In genomic region chr6:52152070-52152423, GRCh38 we compare ENCODE assay signal across 26 cellular contexts. TPM values are rescaled to one million over a fixed set of nuclear protein-coding genes. Genes with fewer than 3 reads are reported as not detected.
"Had no signal": no experiment of that assay in that cellular context is flagged by ENCODE, and none has a peak within 500 bp of the region (broad histone marks: within the 10 kb centered on the region; RNA-seq: fewer than 3 reads in every experiment).

No MANE protein-coding gene starts in this region.

- H3K4me3 Mint-ChIP-seq: dendritic cell treated with granulocyte-macrophage colony-stimulating factor and Interleukin-4, amounts not matched to agents 40 ng/mL and 50 ng/mL, for 4 days; immature natural killer cell; naive thymus-derived CD4-positive, alpha-beta T cell; nephron progenitor cell; stimulated activated effector memory CD8-positive, alpha-beta T cell treated with anti-CD3 and anti-CD28 coated beads, Interleukin-12 subunit alpha, Interleukin-12 subunit beta, amount 100 ng/mL, for 72 hours; stimulated activated naive CD8-positive, alpha-beta T cell treated with anti-CD3 and anti-CD28 coated beads, Interleukin-15, Interleukin-2, amounts not matched to agents 100 ng/mL and 50 ng/mL, for 24 hours had no signal

- H3K36me3 Mint-ChIP-seq: immature natural killer cell; naive thymus-derived CD4-positive, alpha-beta T cell had no signal

- H3K27me3 ChIP-seq: esophagus squamous epithelium, sigmoid colon, tibial artery had no signal

- H3K9me3 ChIP-seq: esophagus squamous epithelium, left ventricle myocardium inferior, lower lobe of right lung, sigmoid colon, tibial artery had no signal

- H3K4me3 ChIP-seq: esophagus squamous epithelium, left ventricle myocardium inferior, lower lobe of right lung, sigmoid colon, smooth muscle cell, tibial artery had no signal

- H3K4me2 ChIP-seq: smooth muscle cell had no signal

- H3K4me1 ChIP-seq: esophagus squamous epithelium, lower lobe of right lung, sigmoid colon had no signal

- H3K9me3 Mint-ChIP-seq: dendritic cell treated with granulocyte-macrophage colony-stimulating factor and Interleukin-4, amounts not matched to agents 40 ng/mL and 50 ng/mL, for 4 days; effector memory CD8-positive, alpha-beta T cell; immature natural killer cell; nephron progenitor cell; stimulated activated effector memory CD8-positive, alpha-beta T cell treated with anti-CD3 and anti-CD28 coated beads, Interleukin-12 subunit alpha, Interleukin-12 subunit beta, amount 100 ng/mL, for 72 hours; stimulated activated naive CD8-positive, alpha-beta T cell treated with anti-CD3 and anti-CD28 coated beads, Interleukin-15, Interleukin-2, amounts not matched to agents 100 ng/mL and 50 ng/mL, for 24 hours had no signal

- ATAC-seq: left cardiac atrium; lower lobe of right lung; naive thymus-derived CD4-positive, alpha-beta T cell had no signal

- H3K36me3 ChIP-seq: esophagus squamous epithelium, left ventricle myocardium inferior, lower lobe of right lung, sigmoid colon, tibial artery had no signal

- H3K27ac ChIP-seq: epithelial cell of prostate, esophagus squamous epithelium, left ventricle myocardium inferior, lower lobe of right lung, sigmoid colon, tibial artery had no signal

- H3K27ac Mint-ChIP-seq: dendritic cell treated with granulocyte-macrophage colony-stimulating factor and Interleukin-4, amounts not matched to agents 40 ng/mL and 50 ng/mL, for 4 days; immature natural killer cell; naive thymus-derived CD4-positive, alpha-beta T cell; stimulated activated effector memory CD8-positive, alpha-beta T cell treated with anti-CD3 and anti-CD28 coated beads, Interleukin-12 subunit alpha, Interleukin-12 subunit beta, amount 100 ng/mL, for 72 hours had no signal

- DNase-seq: cerebellar nuclear complex; effector memory CD8-positive, alpha-beta T cell; esophagus squamous epithelium; foreskin fibroblast; immature natural killer cell; left cardiac atrium; left ventricle myocardium inferior; lower lobe of right lung; mesenchymal stem cell; midbrain; naive thymus-derived CD4-positive, alpha-beta T cell; nephron progenitor cell; sigmoid colon; stimulated activated CD4-positive, alpha-beta T cell treated with anti-CD3 and anti-CD28 coated beads, Interleukin-4, amount 100 ng/mL, for 1 hour; stimulated activated CD8-positive, alpha-beta memory T cell treated with anti-CD3 and anti-CD28 coated beads, Interleukin-4, amount 100 ng/mL, for 48 hours; tibial artery had no signal

RNA-seq across cellular contexts. Expression of gene IL17A, which starts 34.1 kb away (rescaled TPM):
- total RNA-seq: esophagus squamous epithelium; left cardiac atrium; left ventricle myocardium inferior; lower lobe of right lung; naive thymus-derived CD4-positive, alpha-beta T cell; omental fat pad; pulmonary artery endothelial cell; sigmoid colon; smooth muscle cell; temporal lobe; ureter had no signal
- polyA plus RNA-seq: keratinocyte; naive thymus-derived CD4-positive, alpha-beta T cell; smooth muscle cell had no signal
